ENCODE assay signal across 2 cellular contexts in the genomic region with DNA sequence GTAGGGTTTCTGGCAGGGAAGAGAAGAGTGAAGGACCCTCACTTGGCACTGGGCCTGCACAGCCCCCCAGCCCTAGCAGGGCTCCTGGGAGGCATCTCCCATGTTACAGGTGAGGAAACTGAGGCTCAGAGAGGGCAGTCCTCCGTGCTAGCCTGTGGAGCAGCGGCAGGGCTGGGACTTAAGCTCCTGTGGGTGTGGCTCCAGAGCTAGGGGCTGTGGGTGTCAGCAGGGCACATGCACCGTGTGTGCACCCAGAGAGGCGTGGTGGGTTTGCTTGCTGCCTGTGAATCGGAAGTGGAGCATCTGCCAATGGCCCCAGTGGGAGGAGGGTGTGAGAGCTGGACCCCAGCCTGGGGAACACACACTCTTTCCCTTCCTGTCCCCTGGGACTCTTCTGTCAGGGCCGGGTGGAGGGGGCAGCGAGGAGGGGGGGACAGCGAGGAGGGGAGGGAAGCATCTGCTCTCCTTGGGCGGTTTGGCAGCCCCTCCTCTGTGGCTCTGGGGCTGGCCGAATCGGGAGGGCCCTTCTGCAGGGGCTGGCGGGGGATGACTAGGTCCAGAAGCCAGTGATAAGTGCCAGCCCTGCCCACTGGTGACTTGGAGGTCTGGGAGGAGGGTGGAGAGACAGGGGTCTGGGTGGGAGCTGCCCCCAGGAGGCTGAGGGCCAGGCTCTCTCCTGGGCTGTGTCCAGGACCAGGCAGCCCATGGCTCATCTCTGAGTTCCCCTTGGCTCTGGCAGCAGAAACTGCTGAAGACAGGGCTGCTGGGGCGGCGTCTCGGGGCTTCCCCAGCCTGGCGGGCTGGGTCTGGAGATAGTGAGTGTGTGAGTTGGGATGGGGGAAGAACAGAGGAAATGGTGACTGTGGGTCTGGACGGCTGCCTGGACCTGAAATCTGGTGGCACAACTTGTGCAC.
TF ChIP-seq lines count a peak whose summit lies in the region.

No MANE protein-coding gene starts in this region.

TF ChIP-seq in HEK293, 187 proteins besides CTCF, POLR2A, EP300 and RAD21:
- TF ChIP-seq, protein P1, sequence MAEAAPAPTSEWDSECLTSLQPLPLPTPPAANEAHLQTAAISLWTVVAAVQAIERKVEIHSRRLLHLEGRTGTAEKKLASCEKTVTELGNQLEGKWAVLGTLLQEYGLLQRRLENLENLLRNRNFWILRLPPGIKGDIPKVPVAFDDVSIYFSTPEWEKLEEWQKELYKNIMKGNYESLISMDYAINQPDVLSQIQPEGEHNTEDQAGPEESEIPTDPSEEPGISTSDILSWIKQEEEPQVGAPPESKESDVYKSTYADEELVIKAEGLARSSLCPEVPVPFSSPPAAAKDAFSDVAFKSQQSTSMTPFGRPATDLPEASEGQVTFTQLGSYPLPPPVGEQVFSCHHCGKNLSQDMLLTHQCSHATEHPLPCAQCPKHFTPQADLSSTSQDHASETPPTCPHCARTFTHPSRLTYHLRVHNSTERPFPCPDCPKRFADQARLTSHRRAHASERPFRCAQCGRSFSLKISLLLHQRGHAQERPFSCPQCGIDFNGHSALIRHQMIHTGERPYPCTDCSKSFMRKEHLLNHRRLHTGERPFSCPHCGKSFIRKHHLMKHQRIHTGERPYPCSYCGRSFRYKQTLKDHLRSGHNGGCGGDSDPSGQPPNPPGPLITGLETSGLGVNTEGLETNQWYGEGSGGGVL (tag by site-specific recombination; IDR thresholded peaks at IDR 0.05) = peak; percentile 41; the same call in 1 of the 2 replicates
- TF ChIP-seq, protein P2, sequence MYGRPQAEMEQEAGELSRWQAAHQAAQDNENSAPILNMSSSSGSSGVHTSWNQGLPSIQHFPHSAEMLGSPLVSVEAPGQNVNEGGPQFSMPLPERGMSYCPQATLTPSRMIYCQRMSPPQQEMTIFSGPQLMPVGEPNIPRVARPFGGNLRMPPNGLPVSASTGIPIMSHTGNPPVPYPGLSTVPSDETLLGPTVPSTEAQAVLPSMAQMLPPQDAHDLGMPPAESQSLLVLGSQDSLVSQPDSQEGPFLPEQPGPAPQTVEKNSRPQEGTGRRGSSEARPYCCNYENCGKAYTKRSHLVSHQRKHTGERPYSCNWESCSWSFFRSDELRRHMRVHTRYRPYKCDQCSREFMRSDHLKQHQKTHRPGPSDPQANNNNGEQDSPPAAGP (tag by site-specific recombination; IDR thresholded peaks at IDR 0.05) = peak; percentile 53; the same call in 1 of the 2 replicates

TF ChIP-seq in K562, 482 proteins besides CTCF, POLR2A, EP300 and RAD21:
- TF ChIP-seq, protein P3, sequence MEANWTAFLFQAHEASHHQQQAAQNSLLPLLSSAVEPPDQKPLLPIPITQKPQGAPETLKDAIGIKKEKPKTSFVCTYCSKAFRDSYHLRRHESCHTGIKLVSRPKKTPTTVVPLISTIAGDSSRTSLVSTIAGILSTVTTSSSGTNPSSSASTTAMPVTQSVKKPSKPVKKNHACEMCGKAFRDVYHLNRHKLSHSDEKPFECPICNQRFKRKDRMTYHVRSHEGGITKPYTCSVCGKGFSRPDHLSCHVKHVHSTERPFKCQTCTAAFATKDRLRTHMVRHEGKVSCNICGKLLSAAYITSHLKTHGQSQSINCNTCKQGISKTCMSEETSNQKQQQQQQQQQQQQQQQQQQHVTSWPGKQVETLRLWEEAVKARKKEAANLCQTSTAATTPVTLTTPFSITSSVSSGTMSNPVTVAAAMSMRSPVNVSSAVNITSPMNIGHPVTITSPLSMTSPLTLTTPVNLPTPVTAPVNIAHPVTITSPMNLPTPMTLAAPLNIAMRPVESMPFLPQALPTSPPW (CRISPR knock-in tag; IDR thresholded peaks at IDR 0.05) = peak; percentile 20; the same call in 1 of the 2 replicates
- TF ChIP-seq, protein P4, sequence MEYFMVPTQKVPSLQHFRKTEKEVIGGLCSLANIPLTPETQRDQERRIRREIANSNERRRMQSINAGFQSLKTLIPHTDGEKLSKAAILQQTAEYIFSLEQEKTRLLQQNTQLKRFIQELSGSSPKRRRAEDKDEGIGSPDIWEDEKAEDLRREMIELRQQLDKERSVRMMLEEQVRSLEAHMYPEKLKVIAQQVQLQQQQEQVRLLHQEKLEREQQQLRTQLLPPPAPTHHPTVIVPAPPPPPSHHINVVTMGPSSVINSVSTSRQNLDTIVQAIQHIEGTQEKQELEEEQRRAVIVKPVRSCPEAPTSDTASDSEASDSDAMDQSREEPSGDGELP (CRISPR knock-in tag; IDR thresholded peaks at IDR 0.05; ENCODE audit: borderline replicate concordance) = peak; percentile 16; the same call in 1 of the 2 replicates
